In the genomic region with DNA sequence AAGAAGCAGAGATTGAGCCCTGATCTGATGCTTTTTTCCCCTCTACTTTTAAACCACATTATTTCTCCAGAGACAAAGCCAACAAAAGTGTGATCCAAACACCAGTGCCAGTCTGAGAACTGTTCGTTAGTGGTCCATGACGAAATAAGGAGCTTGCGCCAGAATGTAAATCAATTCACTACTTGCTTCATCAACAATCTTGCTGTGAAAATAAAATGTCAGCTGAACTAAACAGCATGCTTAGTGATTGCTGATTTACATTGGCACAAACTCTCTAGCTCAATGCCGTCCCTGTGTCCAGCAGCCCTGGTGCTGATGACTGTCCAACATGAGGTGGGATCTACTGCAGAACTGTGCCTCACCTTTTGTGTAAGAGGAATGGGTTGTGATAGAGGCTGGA, we compare ENCODE assay signal across 1 cellular context.
TF ChIP-seq lines count a peak whose summit lies in the region.

No MANE protein-coding gene starts in this region.

TF ChIP-seq in H1, 55 proteins besides CTCF, POLR2A, EP300 and RAD21 (continued from another document):
- TF ChIP-seq SIN3A (conservative IDR thresholded peaks at IDR 0.05 in 1 of 2, IDR thresholded peaks at IDR 0.05 in 1 of 2; ENCODE audit: low read depth in 1 of 2, low read length in 2 of 2) (no peak), CHD2 (IDR thresholded peaks at IDR 0.05; ENCODE audit: low read length) (no peak), CTBP2 (IDR thresholded peaks at IDR 0.05; ENCODE audit: borderline replicate concordance, insufficient read depth, insufficient read length, low read length) (no peak), SAP30 (IDR thresholded peaks at IDR 0.05; ENCODE audit: insufficient read depth, insufficient replicate concordance, low read length) (no peak), MAFK (IDR thresholded peaks at IDR 0.05; ENCODE audit: low read depth, low read length) (no peak), ZNF274 (IDR thresholded peaks at IDR 0.05; ENCODE audit: borderline replicate concordance, extremely low read depth, low read length) (no peak)
